19 cellular contexts compared by ENCODE assay signal in the genomic region with DNA sequence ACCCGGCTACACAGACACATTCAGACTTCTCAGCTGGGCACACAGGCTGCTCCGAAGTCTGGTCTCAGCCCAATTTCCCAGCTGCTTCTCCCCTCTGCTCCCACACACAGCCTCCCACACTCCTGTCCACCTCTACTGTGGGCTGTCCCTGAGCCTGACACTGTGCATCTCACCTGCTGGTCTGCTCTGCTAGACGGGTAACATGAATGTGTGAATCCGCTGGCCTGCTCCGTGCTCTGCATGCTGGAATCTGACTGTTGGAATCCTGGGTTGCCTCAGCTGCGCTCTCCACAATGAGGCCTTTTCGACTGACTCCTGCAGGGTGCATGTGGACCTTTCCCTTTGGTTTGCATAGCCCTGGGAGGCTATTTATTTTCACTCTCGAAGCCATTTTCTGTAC.
"Had no signal": no experiment of that assay in that cellular context is flagged by ENCODE, and none has a peak within 500 bp of the region (broad histone marks: within the 10 kb centered on the region; RNA-seq: fewer than 3 reads in every experiment).

No MANE protein-coding gene starts in this region.

- H3K27me3 ChIP-seq: colonic mucosa, ovary, right atrium auricular region, testis had no signal

- H3K9me3 ChIP-seq: colonic mucosa, gastrocnemius medialis, left lung, lower lobe of right lung, ovary, right atrium auricular region, sigmoid colon, testis, tibial nerve had no signal

- FAIRE-seq: keratinocyte had no signal

- H3K27ac ChIP-seq: colonic mucosa, gastrocnemius medialis, left lung, lower lobe of right lung, ovary, right atrium auricular region, sigmoid colon, skin epidermis, testis, tibial nerve had no signal

- ATAC-seq: gastrocnemius medialis; left lung; lower lobe of right lung; stimulated activated naive B cell treated with anti-CD40 and anti-IgM and Interleukin-4, amounts not matched to agents 10 μg/mL and 1 μg/mL and 100 μg/mL, for 72 hours; stimulated activated naive CD8-positive, alpha-beta T cell treated with anti-CD3 and anti-CD28 coated beads, Interleukin-15, amount 100 ng/mL, for 72 hours had no signal

- H3K36me3 ChIP-seq: colonic mucosa, gastrocnemius medialis, left lung, lower lobe of right lung, ovary, right atrium auricular region, sigmoid colon, tibial nerve had no signal

- H3K4me3 ChIP-seq: colonic mucosa, gastrocnemius medialis, left lung, lower lobe of right lung, ovary, right atrium auricular region, sigmoid colon, skin epidermis, testis, tibial nerve had no signal

- H3K4me1 ChIP-seq: colonic mucosa, gastrocnemius medialis, left lung, lower lobe of right lung, testis had no signal

- DNase-seq: colonic mucosa; dermis blood vessel endothelial cell; gastrocnemius medialis; glutamatergic neuron; immature natural killer cell; left lung; lower lobe of right lung; naive B cell; ovary; sigmoid colon; stimulated activated CD4-positive, alpha-beta T cell treated with anti-CD3 and anti-CD28 coated beads, Interleukin-2, amount 100 ng/mL, for 24 hours; stimulated activated CD4-positive, alpha-beta T cell treated with anti-CD3 and anti-CD28 coated beads, Interleukin-4, amount 100 ng/mL, for 4 hours; stimulated activated naive B cell treated with anti-CD40 and anti-IgM and Interleukin-4, amounts not matched to agents 10 μg/mL and 1 μg/mL and 100 μg/mL, for 72 hours; stimulated activated naive CD8-positive, alpha-beta T cell treated with anti-CD3 and anti-CD28 coated beads, Interleukin-15, amount 100 ng/mL, for 72 hours; testis had no signal
